ENCODE assay signal across 8 cellular contexts in the genomic region with DNA sequence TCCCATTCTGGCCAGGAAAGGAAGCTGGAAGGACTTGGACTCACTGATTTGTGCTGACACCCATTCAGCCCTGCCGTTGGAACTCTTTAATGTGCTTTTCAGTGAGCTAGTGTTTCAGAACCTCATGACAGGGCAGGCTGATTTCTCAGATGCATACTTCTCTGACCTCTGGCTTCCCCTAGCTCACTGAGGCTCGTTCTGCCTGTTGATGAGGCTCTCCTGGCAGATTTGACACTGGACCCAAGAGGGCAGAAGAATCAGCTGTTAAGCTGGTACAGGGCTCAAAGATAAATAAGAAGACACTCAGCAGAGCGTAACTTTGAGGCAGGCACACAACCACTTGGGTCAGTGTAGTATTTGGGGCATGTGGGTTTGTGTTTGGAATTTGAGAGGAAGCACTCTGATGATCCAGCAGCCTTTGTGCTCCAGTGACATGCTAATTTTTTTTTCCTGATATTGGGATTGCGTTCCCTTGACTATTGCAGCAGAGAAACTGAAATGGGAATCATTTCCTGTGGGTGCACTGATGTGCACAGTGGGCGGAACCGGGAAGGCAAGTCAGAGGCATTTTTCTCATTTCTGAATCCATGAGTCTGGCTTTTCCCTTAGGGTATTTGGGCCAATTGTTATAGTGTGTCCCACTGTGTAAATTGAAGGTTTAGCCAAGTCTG.
DNase-seq lines count a peak whose midpoint lies in the region; ATAC-seq and TF ChIP-seq lines count a peak whose summit lies in the region.

No MANE protein-coding gene starts in this region.

- H3K36me3 ChIP-seq in SK-N-SH (replicated peaks in 1 of 2; ENCODE audit: control insufficient read depth in 1 of 2, insufficient read depth in 2 of 2, low read length in 1 of 2) = no peaks in the 10 kb centered on the region
- H3K36me3 ChIP-seq in prostate gland = no peaks in the 10 kb centered on the region

- peaks cover 0 to 11% of the 10 kb centered on the region in 2 experiments; a peak in 3 of 4 replicates for H3K4me1 ChIP-seq in SK-N-SH (ENCODE audit: control insufficient read depth in 1 of 2, insufficient read depth in 2 of 2, low read depth in 1 of 2, low read length in 1 of 2)
- H3K4me1 ChIP-seq in prostate gland (replicated peaks) = no peaks in the 10 kb centered on the region

- POLR2A ChIA-PET in SK-N-SH (lab: Yijun Ruan, JAX) = no interaction called here

- H3K4me3 ChIP-seq in SK-N-SH (ENCODE audit: low read depth in 2 of 2, low read length in 1 of 2) (no peak overlapping the region), prostate gland (no peak overlapping the region)

- H3K27ac ChIP-seq in SK-N-SH (ENCODE audit: low read depth in 2 of 2, low read length in 1 of 2) = no peak overlapping the region
- H3K27ac ChIP-seq in prostate gland = no peak overlapping the region

- TF ChIP-seq EP300 in SK-N-SH (IDR thresholded peaks at IDR 0.05; ENCODE audit: borderline replicate concordance in 1 of 2, low read depth in 1 of 2, low read length in 1 of 2) = no peak

- no peak overlapping the region for H2AFZ ChIP-seq in SK-N-SH (ENCODE audit: low read depth)

- no peaks in the 10 kb centered on the region for H3K9me2 ChIP-seq in SK-N-SH

- ATAC-seq in sciatic nerve (peak; percentile 86), GM19452 (IDR thresholded peaks at IDR 0.05; ENCODE audit: unreplicated experiment) (no peak)

- H3K9ac ChIP-seq in SK-N-SH = no peak overlapping the region

- DNase-seq in GM03348 (ENCODE audit: low spot score) (peak; percentile 82), SK-N-SH (no peak), head of caudate nucleus (peak in 28 of 42 donors; percentile 7 to 71 (median 44)), sciatic nerve (ENCODE audit: low spot score) (no peak), prostate gland (ENCODE audit: low spot score) (no peak), GM19240 (ENCODE audit: insufficient read length, low spot score) (no peak)
- no peak for DNase-seq in stimulated activated naive CD4-positive, alpha-beta T cell treated with Interleukin-2 at 50 U/mL for 16 hours (lab: John Stamatoyannopoulos, UW)

- H3K4me2 ChIP-seq in SK-N-SH = peak overlapping the region; percentile 37; the same call in 1 of the 2 replicates

- intact Hi-C loops in head of caudate nucleus (cut with DNase I) (no loop called here), sciatic nerve (cut with DNase I) (no loop called here), prostate gland (cut with DNase I) (no loop called here)

- no peaks in the 10 kb centered on the region for H3K79me2 ChIP-seq in SK-N-SH (ENCODE audit: insufficient read depth)

- CTCF ChIA-PET in SK-N-SH (lab: Yijun Ruan, JAX) = no interaction called here

- no peaks in the 10 kb centered on the region for H3K27me3 ChIP-seq in SK-N-SH (ENCODE audit: insufficient read depth)
- no peaks in the 10 kb centered on the region for H3K27me3 ChIP-seq in prostate gland (replicated peaks; ENCODE audit: insufficient read depth)

- 87% methylated on average over 6 of the region's 6 CpGs for WGBS in SK-N-SH (ENCODE audit: low lambda C conversion rate)
- 27% methylated on average over 6 of the region's 6 CpGs for WGBS in prostate gland

- no peak for TF ChIP-seq POLR2A in prostate gland (IDR thresholded peaks at IDR 0.05)

- H4K20me1 ChIP-seq in SK-N-SH (ENCODE audit: insufficient read depth) = no peaks in the 10 kb centered on the region

- H3K9me3 ChIP-seq in SK-N-SH (no peaks in the 10 kb centered on the region), prostate gland (no peaks in the 10 kb centered on the region)

- TF ChIP-seq CTCF in SK-N-SH (IDR thresholded peaks at IDR 0.05) (no peak), prostate gland (IDR thresholded peaks at IDR 0.05) (no peak)

- no peak for TF ChIP-seq RAD21 in SK-N-SH (IDR thresholded peaks at IDR 0.05; ENCODE audit: low read length)

- H3F3A ChIP-seq in SK-N-SH (replicated peaks; ENCODE audit: insufficient read depth) = no peaks in the 10 kb centered on the region

TF ChIP-seq in SK-N-SH, 30 proteins besides CTCF, POLR2A, EP300 and RAD21:
- TF ChIP-seq PBX3 (IDR thresholded peaks at IDR 0.05) (no peak), TCF12 (IDR thresholded peaks at IDR 0.05) (no peak), RXRA (IDR thresholded peaks at IDR 0.05; ENCODE audit: borderline replicate concordance, low read depth) (no peak), NFIC (IDR thresholded peaks at IDR 0.05; ENCODE audit: borderline replicate concordance) (no peak), YY1 (IDR thresholded peaks at IDR 0.05; ENCODE audit: low read depth) (no peak), GATA2 (CRISPR knock-in tag; IDR thresholded peaks at IDR 0.05) (no peak)

Comparison
In these comparisons a context has a peak if more than half of its experiments do, and no peak if none do; other contexts are left out.
1. DNase-seq: peak in GM03348 (single experiment) and head of caudate nucleus (28 of 42); none in SK-N-SH (single experiment), sciatic nerve (single experiment), stimulated activated naive CD4-positive, alpha-beta T cell treated with Interleukin-2 at 50 U/mL for 16 hours (single experiment), prostate gland (single experiment) and GM19240 (single experiment).